9 cellular contexts compared by ENCODE assay signal in genomic region chr11:67996622-67997459, GRCh38. TPM values are rescaled to one million over a fixed set of nuclear protein-coding genes. Genes with fewer than 3 reads are reported as not detected.
DNase-seq lines count a peak whose midpoint lies in the region; ATAC-seq and TF ChIP-seq lines count a peak whose summit lies in the region.
"Had no signal": no experiment of that assay in that cellular context is flagged by ENCODE, and none has a peak within 500 bp of the region (broad histone marks: within the 10 kb centered on the region; RNA-seq: fewer than 3 reads in every experiment).

No MANE protein-coding gene starts in this region.

- WGBS in gastroesophageal sphincter (ENCODE audit: low coverage in 1 of 2), 2 donors, result 47 to 57% methylated on average over 18 to 24 of the region's 41 CpGs

- H3K79me2 ChIP-seq in HCT116 (ENCODE audit: insufficient read depth, low read length), result no peaks in the 10 kb centered on the region
- H3K79me2 ChIP-seq: parathyroid adenoma had no signal

- H3K4me1 ChIP-seq in HCT116 (ENCODE audit: control insufficient read depth in 1 of 2, insufficient read depth in 2 of 2, low read length in 2 of 2), result peaks cover 13 to 25% of the 10 kb centered on the region in 2 experiments; a peak in 3 of 4 replicates
- H3K4me1 ChIP-seq in gastroesophageal sphincter, result peaks cover 0 to 1% (median 0%) of the 10 kb centered on the region in 3 donors
- H3K4me1 ChIP-seq: parathyroid adenoma had no signal

- H3K9me3 ChIP-seq in HCT116 (ENCODE audit: control insufficient read depth in 1 of 2, insufficient read depth in 1 of 2, low read depth in 1 of 2, low read length in 2 of 2) (no peaks in the 10 kb centered on the region), gastroesophageal sphincter (no peaks in the 10 kb centered on the region)

- no peaks in the 10 kb centered on the region for H4K20me1 ChIP-seq in HCT116 (ENCODE audit: insufficient read depth)

- H3K27me3 ChIP-seq in HCT116 (ENCODE audit: insufficient read depth, low read length) (no peaks in the 10 kb centered on the region), gastroesophageal sphincter (peaks cover 1% of the 10 kb centered on the region)

- TF ChIP-seq EP300 in gastroesophageal sphincter (IDR thresholded peaks at IDR 0.05), result no peak

- TF ChIP-seq RAD21 in HCT116 (IDR thresholded peaks at IDR 0.05; ENCODE audit: low read depth), result no peak

- peak; percentile 96 for ATAC-seq in HCT116
- peak; percentile 82 for ATAC-seq in gastroesophageal sphincter
- no peak for ATAC-seq in GM21825 (IDR thresholded peaks at IDR 0.05; ENCODE audit: unreplicated experiment)
- no peak for ATAC-seq in GM19324 (IDR thresholded peaks at IDR 0.05; ENCODE audit: low FRiP score, unreplicated experiment)

- H2AFZ ChIP-seq in HCT116 (ENCODE audit: low read depth, low read length, poor library complexity, severe bottlenecking), result no peak overlapping the region
- H2AFZ ChIP-seq: parathyroid adenoma had no signal

- TF ChIP-seq CTCF in 22Rv1 (IDR thresholded peaks at IDR 0.05) (peak; percentile 19; the same call in 1 of the 2 replicates), HCT116 (IDR thresholded peaks at IDR 0.05 in 2 of 3, conservative IDR thresholded peaks at IDR 0.05 in 1 of 3; ENCODE audit: borderline replicate concordance in 1 of 3, insufficient read depth in 1 of 3, low read depth in 2 of 3, low read length in 2 of 3) (no peak), VCaP (conservative IDR thresholded peaks at IDR 0.05) (no peak), gastroesophageal sphincter (IDR thresholded peaks at IDR 0.05) (no peak)

- peak; percentile 89 for DNase-seq in HCT116 (ENCODE audit: low read depth, low spot score)
- peak; percentile 25 to 56 for DNase-seq in stimulated activated CD4-positive, alpha-beta T cell treated with anti-CD3 and anti-CD28 coated beads, Interleukin-2, amount 100 ng/mL, for 48 hours
- DNase-seq in GF-D8 (lab: John Stamatoyannopoulos, UW), result no peak

- H3K27ac ChIP-seq in 22Rv1 (peak overlapping the region; percentile 54), HCT116 (ENCODE audit: low read depth, low read length) (peak overlapping the region; percentile 46), VCaP (0 out of 2 replicates have a peak overlapping the region, but pooled peaks have one; percentile 2), gastroesophageal sphincter (no peak overlapping the region)
- H3K27ac ChIP-seq: parathyroid adenoma had no signal

- peak; percentile 29 for TF ChIP-seq POLR2A in HCT116 (IDR thresholded peaks at IDR 0.05; ENCODE audit: borderline replicate concordance, extremely low read depth, insufficient read depth, insufficient read length)
- no peak for TF ChIP-seq POLR2A in gastroesophageal sphincter (IDR thresholded peaks at IDR 0.05)

- no peaks in the 10 kb centered on the region for H3K9me2 ChIP-seq in HCT116 (ENCODE audit: insufficient read depth)

- BruUV-seq in HCT116 (replicated peaks; lab: Mats Ljungman, UMichigan), result no TSS peak

- peak overlapping the region; percentile 89 for H3K4me2 ChIP-seq in HCT116 (ENCODE audit: low read length)

- no peaks in the 10 kb centered on the region for H3K36me3 ChIP-seq in HCT116 (ENCODE audit: control insufficient read depth in 1 of 2, insufficient read depth in 2 of 2, low read length in 2 of 2)
- peaks cover 0 to 16% of the 10 kb centered on the region in 2 donors for H3K36me3 ChIP-seq in gastroesophageal sphincter

- intact Hi-C loops in HCT116 (cut with micrococcal nuclease), result loop anchor here (10.0 kb wide), 1 partner anchor 142 kb away; no protein-coding TSS in a partner anchor

- CTCF ChIA-PET in HCT116 (lab: Charles Lee), result interaction anchor here (0.7 to 1.4 kb wide), 4 partner anchors 14 to 212 kb away, joined by 3 to 10 read pairs (median 3); no protein-coding TSS in a partner anchor

- POLR2A ChIA-PET in HCT116 (lab: Charles Lee), result interaction anchor here (1.4 kb wide), 1 partner anchor 13 kb away, joined by 9 read pairs; the partner anchor contains the start of gene ALDH3B1

- H3K4me3 ChIP-seq in HCT116 (replicated peaks in 1 of 2; ENCODE audit: low read depth in 1 of 2, low read length in 2 of 2), result peak overlapping the region; percentile 27 to 45
- no peak overlapping the region for H3K4me3 ChIP-seq in gastroesophageal sphincter

- H3K9ac ChIP-seq in HCT116 (ENCODE audit: low read length), result peak overlapping the region; percentile 49
- H3K9ac ChIP-seq: parathyroid adenoma had no signal

- RAD21 ChIA-PET in HCT116 (lab: Charles Lee; ENCODE audit: low non-redundant PET in 1 of 2, low total read pairs in 2 of 2, uncharacterized antibody in 2 of 2, unreplicated experiment in 2 of 2), result interaction anchor here in 1 of 2 experiments (0.9 kb wide), 1 partner anchor 149 kb away, joined by 5 read pairs; no protein-coding TSS in a partner anchor

TF ChIP-seq in HCT116, 20 proteins besides CTCF, POLR2A, EP300 and RAD21:
- TF ChIP-seq ZFX (IDR thresholded peaks at IDR 0.05) (peak; percentile 18; the same call in 1 of the 2 replicates), SIN3A (IDR thresholded peaks at IDR 0.05; ENCODE audit: low read depth) (no peak), TCF7L2 (IDR thresholded peaks at IDR 0.05; ENCODE audit: borderline replicate concordance, extremely low read depth, insufficient read depth, insufficient read length) (no peak), YY1 (IDR thresholded peaks at IDR 0.05; ENCODE audit: extremely low read depth, insufficient replicate concordance, low read depth, low read length) (no peak), POLR2AphosphoS5 (IDR thresholded peaks at IDR 0.05; ENCODE audit: low read depth, low read length) (peak; percentile 46; the same call in 1 of the 2 replicates)
TF ChIP-seq in HCT116: peak in this region for 2.

RNA-seq across cellular contexts. Expression of gene UNC93B1, which starts 7.1 kb away (rescaled TPM):
- total RNA-seq in HCT116 (2021; ENCODE audit: unreplicated experiment) (72.9 TPM), gastroesophageal sphincter (10 to 100 TPM; 12.6 to 33.0 (median 26.1) TPM)
- 55.1 and 67.6 TPM in 2 replicates for polyA plus RNA-seq in HCT116 (2012)

RNA-seq across cellular contexts. Expression of gene ALDH3B1, which starts 13.3 kb away (rescaled TPM):
- total RNA-seq in HCT116 (2021; ENCODE audit: unreplicated experiment) (25.5 TPM), gastroesophageal sphincter (10 to 100 TPM in 2 of 4 donors, 1 to 10 TPM in 2; 6.4 to 15.1 (median 11.2) TPM)
- 28.9 and 39.8 TPM in 2 replicates for polyA plus RNA-seq in HCT116 (2012)

RNA-seq across cellular contexts. Expression of gene NDUFS8, which starts 33.6 kb away (rescaled TPM):
- 189 TPM for total RNA-seq in HCT116 (2021; ENCODE audit: unreplicated experiment)
- 245 and 268 TPM in 2 replicates for polyA plus RNA-seq in HCT116 (2012)
- total RNA-seq in gastroesophageal sphincter, result 100 to 1,000 TPM; 145 to 203 (median 159) TPM

RNA-seq across cellular contexts. Expression of gene TCIRG1, which starts 42.0 kb away (rescaled TPM):
- total RNA-seq in HCT116 (2021; ENCODE audit: unreplicated experiment) (101 TPM), gastroesophageal sphincter (100 to 1,000 TPM in 1 of 4 donors, 10 to 100 TPM in 3; 44.5 to 140 (median 81.2) TPM)
- polyA plus RNA-seq in HCT116 (2012), result 88.7 and 97.2 TPM in 2 replicates

Comparison
In these comparisons a context has a peak if more than half of its experiments do, and no peak if none do; other contexts are left out.
1. H3K27ac ChIP-seq: peak in 22Rv1 (single experiment), HCT116 (single experiment) and VCaP (single experiment); none in gastroesophageal sphincter (0 of 4).
2. ATAC-seq: peak in HCT116 (single experiment) and gastroesophageal sphincter (single experiment); none in GM21825 (single experiment) and GM19324 (single experiment).
3. H3K4me3 ChIP-seq: peak in HCT116 (2 of 2); none in gastroesophageal sphincter (0 of 2).